ENCODE assay signal across 8 cellular contexts in the genomic region with DNA sequence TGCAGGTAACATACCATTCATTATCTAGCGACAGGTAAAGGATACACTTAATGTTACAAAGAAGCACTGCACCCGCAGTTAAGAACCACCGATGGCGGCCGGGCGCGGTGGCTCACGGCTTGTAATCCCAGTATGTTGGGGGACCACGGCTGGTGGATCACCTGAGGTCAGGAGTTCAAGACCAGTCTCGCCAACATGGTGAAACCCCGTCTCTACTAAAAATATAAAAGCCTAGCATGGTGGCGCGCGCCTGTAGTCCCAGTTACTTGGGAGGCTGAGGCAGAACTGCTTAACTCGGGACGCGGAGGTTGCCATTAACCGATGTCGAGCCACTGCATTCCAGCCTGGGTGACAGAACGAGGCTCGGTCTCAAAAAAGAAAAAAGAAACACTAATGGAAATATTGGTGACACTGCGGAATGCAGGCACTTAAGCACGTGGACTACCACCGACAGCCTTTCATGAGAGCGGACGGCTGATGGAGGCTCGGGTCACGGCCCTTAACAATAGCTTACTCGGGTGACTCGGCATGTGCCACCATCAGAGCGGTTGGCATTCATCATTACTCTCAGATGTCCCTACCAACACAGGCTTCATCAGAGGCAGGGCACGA. TPM values are rescaled to one million over a fixed set of nuclear protein-coding genes. Genes with fewer than 3 reads are reported as not detected.
DNase-seq lines count a peak whose midpoint lies in the region; ATAC-seq, FAIRE-seq and TF ChIP-seq lines count a peak whose summit lies in the region.

No MANE protein-coding gene starts in this region.

- 5% methylated on average over 32 of the region's 32 CpGs for WGBS in right cardiac atrium
- 1 to 2% (median 2%) methylated on average over 32 of the region's 32 CpGs for WGBS in small intestine, 3 donors

- H3K36me3 ChIP-seq in small intestine (ENCODE audit: control insufficient read depth in 2 of 2, insufficient read depth in 2 of 2, low read length in 2 of 2), result peaks cover 6 to 16% of the 10 kb centered on the region in 2 donors

- peak overlapping the region; percentile 99 for H3K4me3 Mint-ChIP-seq in HFFc6
- peak overlapping the region; percentile 94 for H3K4me3 Mint-ChIP-seq in activated naive CD4-positive, alpha-beta T cell treated with anti-CD3 and anti-CD28 coated beads for 36 hours

- no peak for TF ChIP-seq CTCF in 22Rv1 (IDR thresholded peaks at IDR 0.05)
- TF ChIP-seq CTCF in HFFc6 (IDR thresholded peaks at IDR 0.05), result no peak
- no peak for TF ChIP-seq CTCF in omental fat pad (IDR thresholded peaks at IDR 0.05)
- no peak for TF ChIP-seq CTCF in D721Med (IDR thresholded peaks at IDR 0.05; ENCODE audit: insufficient read depth, missing control alignments)

- intact Hi-C loops in activated naive CD4-positive, alpha-beta T cell treated with anti-CD3 and anti-CD28 coated beads for 36 hours (cut with micrococcal nuclease), result loop anchor here (5.0 kb wide), 2 partner anchors 205 to 995 kb away; no protein-coding TSS in a partner anchor
- intact Hi-C loops in right cardiac atrium (cut with DNase I), result no loop called here

- peaks cover 63% of the 10 kb centered on the region for H3K4me1 Mint-ChIP-seq in HFFc6 (ENCODE audit: low read depth)
- H3K4me1 Mint-ChIP-seq in activated naive CD4-positive, alpha-beta T cell treated with anti-CD3 and anti-CD28 coated beads for 36 hours (ENCODE audit: low read depth), result peaks cover 50% of the 10 kb centered on the region

- peaks cover 62% of the 10 kb centered on the region for H3K36me3 Mint-ChIP-seq in HFFc6 (ENCODE audit: low read depth)
- H3K36me3 Mint-ChIP-seq in activated naive CD4-positive, alpha-beta T cell treated with anti-CD3 and anti-CD28 coated beads for 36 hours (ENCODE audit: low read depth), result peaks cover 56% of the 10 kb centered on the region

- H3K9me3 ChIP-seq in right cardiac atrium (ENCODE audit: control insufficient read depth, low read length) (no peaks in the 10 kb centered on the region), small intestine (ENCODE audit: control insufficient read depth, low read depth) (no peaks in the 10 kb centered on the region)

- CTCF ChIA-PET in activated naive CD4-positive, alpha-beta T cell treated with anti-CD3 and anti-CD28 coated beads for 36 hours (lab: Charles Lee), result no interaction called here

- no peak for FAIRE-seq in small intestine (lab: Jason Lieb, UNC)
- FAIRE-seq in D721Med (lab: Jason Lieb, UNC), result no peak

- H3K27me3 ChIP-seq in right cardiac atrium (ENCODE audit: control insufficient read depth, insufficient read depth) (no peaks in the 10 kb centered on the region), small intestine (ENCODE audit: control insufficient read depth in 2 of 2, insufficient read depth in 2 of 2, low read length in 2 of 2) (no peaks in the 10 kb centered on the region)

- H3K4me3 ChIP-seq in right cardiac atrium (ENCODE audit: low read length), result peak overlapping the region; percentile 69
- peak overlapping the region; percentile 49 to 57 for H3K4me3 ChIP-seq in small intestine (ENCODE audit: low read depth in 1 of 2, low read length in 2 of 2)

- peaks cover 26% of the 10 kb centered on the region for H3K27me3 Mint-ChIP-seq in HFFc6 (ENCODE audit: insufficient read depth)
- H3K27me3 Mint-ChIP-seq in activated naive CD4-positive, alpha-beta T cell treated with anti-CD3 and anti-CD28 coated beads for 36 hours (ENCODE audit: low read depth), result no peaks in the 10 kb centered on the region

- H3K9me3 Mint-ChIP-seq in HFFc6, result peaks cover 18% of the 10 kb centered on the region
- H3K9me3 Mint-ChIP-seq in activated naive CD4-positive, alpha-beta T cell treated with anti-CD3 and anti-CD28 coated beads for 36 hours, result no peaks in the 10 kb centered on the region

- peaks cover 7% of the 10 kb centered on the region for H3K4me1 ChIP-seq in right cardiac atrium (ENCODE audit: control insufficient read depth, insufficient read depth, low read length)
- peaks cover 3 to 10% of the 10 kb centered on the region in 2 donors for H3K4me1 ChIP-seq in small intestine (ENCODE audit: control insufficient read depth in 2 of 2, insufficient read depth in 1 of 2, low read depth in 1 of 2, low read length in 1 of 2)

- ATAC-seq in right cardiac atrium (no peak), omental fat pad (ENCODE audit: low FRiP score) (no peak), HG03175 (IDR thresholded peaks at IDR 0.05; ENCODE audit: unreplicated experiment) (no peak)

- peak overlapping the region; percentile 97 for H3K27ac Mint-ChIP-seq in HFFc6
- H3K27ac Mint-ChIP-seq in activated naive CD4-positive, alpha-beta T cell treated with anti-CD3 and anti-CD28 coated beads for 36 hours, result peak overlapping the region; percentile 98

- H3K27ac ChIP-seq in 22Rv1 (peak overlapping the region; percentile 99), right cardiac atrium (ENCODE audit: low read length) (peak overlapping the region; percentile 65), small intestine (ENCODE audit: low read depth in 1 of 2, low read length in 1 of 2) (peak overlapping the region; percentile 69 to 84)

- DNase-seq in HFFc6 (no peak), right cardiac atrium (peak; percentile 31 to 65 (median 55)), small intestine (no peak), omental fat pad (ENCODE audit: low spot score) (no peak), D721Med (ENCODE audit: insufficient read length, low spot score) (no peak)
- DNase-seq in activated naive CD4-positive, alpha-beta T cell treated with anti-CD3 and anti-CD28 coated beads for 36 hours, result peak; percentile 34

RNA-seq across cellular contexts. Expression of gene GAS5, which starts 0.5 kb away (rescaled TPM):
- total RNA-seq in HFFc6 (2021; fragmentation: NEBNext Ultra II Directional; extraction: Animal tissue kit (Norgen Biotek cat#: 25700)), result 100 to 1,000 TPM; 320 to 538 (median 366) TPM
- 1,000 to 10,000 TPM; 1,367 to 1,374 TPM for total RNA-seq in activated naive CD4-positive, alpha-beta T cell treated with anti-CD3 and anti-CD28 coated beads for 36 hours
- 10 to 100 TPM; 69.3 to 92.6 (median 82.5) TPM for total RNA-seq in right cardiac atrium
- polyA plus RNA-seq in right cardiac atrium, result 78.6 TPM
- 100 to 1,000 TPM; 375 to 600 (median 575) TPM for polyA plus RNA-seq in small intestine
- 100 to 1,000 TPM; 312 to 565 (median 443) TPM for total RNA-seq in omental fat pad

RNA-seq across cellular contexts. Expression of gene ZBTB37, which starts 0.9 kb away (rescaled TPM):
- 1 to 10 TPM; 4.9 to 6.6 (median 6.0) TPM for total RNA-seq in HFFc6 (2021; fragmentation: NEBNext Ultra II Directional; extraction: Animal tissue kit (Norgen Biotek cat#: 25700))
- 1 to 10 TPM; 8.1 to 9.0 TPM for total RNA-seq in activated naive CD4-positive, alpha-beta T cell treated with anti-CD3 and anti-CD28 coated beads for 36 hours
- total RNA-seq in right cardiac atrium (10 to 100 TPM in 1 of 4 donors, 1 to 10 TPM in 3; 8.9 to 12.3 (median 9.3) TPM), omental fat pad (10 to 100 TPM in 2 of 4 donors, 1 to 10 TPM in 2; 5.5 to 16.1 (median 12.1) TPM)
- polyA plus RNA-seq in right cardiac atrium (2.6 TPM), small intestine (1 to 10 TPM in 1 of 3 donors, under 1 TPM in 2; 0.22 to 1.1 (median 0.27) TPM)

RNA-seq across cellular contexts. Expression of gene CENPL, which starts 42.6 kb away (rescaled TPM):
- total RNA-seq in HFFc6 (2021; fragmentation: NEBNext Ultra II Directional; extraction: Animal tissue kit (Norgen Biotek cat#: 25700)), result 10 to 100 TPM; 13.3 to 18.9 (median 15.9) TPM
- total RNA-seq in activated naive CD4-positive, alpha-beta T cell treated with anti-CD3 and anti-CD28 coated beads for 36 hours, result 10 to 100 TPM; 31.1 to 31.9 TPM
- total RNA-seq in right cardiac atrium (1 to 10 TPM; 3.0 to 4.3 (median 3.9) TPM), omental fat pad (1 to 10 TPM; 2.6 to 6.9 (median 5.8) TPM)
- polyA plus RNA-seq in right cardiac atrium (2.9 TPM), small intestine (1 to 10 TPM; 1.1 to 5.5 (median 2.4) TPM)

RNA-seq across cellular contexts. Expression of gene DARS2, which starts 42.8 kb away (rescaled TPM):
- total RNA-seq in HFFc6 (2021; fragmentation: NEBNext Ultra II Directional; extraction: Animal tissue kit (Norgen Biotek cat#: 25700)), result 10 to 100 TPM; 20.5 to 28.9 (median 26.1) TPM
- 10 to 100 TPM; 42.7 to 44.1 TPM for total RNA-seq in activated naive CD4-positive, alpha-beta T cell treated with anti-CD3 and anti-CD28 coated beads for 36 hours
- total RNA-seq in right cardiac atrium (10 to 100 TPM; 11.7 to 13.6 (median 13.1) TPM), omental fat pad (10 to 100 TPM in 2 of 4 donors, 1 to 10 TPM in 2; 9.5 to 16.9 (median 12.1) TPM)
- polyA plus RNA-seq in right cardiac atrium (8.3 TPM), small intestine (10 to 100 TPM in 1 of 3 donors, 1 to 10 TPM in 2; 5.1 to 18.6 (median 7.4) TPM)

RNA-seq across cellular contexts. Expression of gene SERPINC1, which starts 49.9 kb away (rescaled TPM):
- total RNA-seq in HFFc6 (2021; fragmentation: NEBNext Ultra II Directional; extraction: Animal tissue kit (Norgen Biotek cat#: 25700)), result under 1 TPM in 5 of 6 experiments, not detected in 1; 0.12 to 0.39 (median 0.29) TPM
- total RNA-seq in activated naive CD4-positive, alpha-beta T cell treated with anti-CD3 and anti-CD28 coated beads for 36 hours, result not detected
- total RNA-seq in right cardiac atrium (under 1 TPM in 2 of 4 donors, not detected in 2; 0.18 to 0.45 TPM), omental fat pad (under 1 TPM in 1 of 4 donors, not detected in 3; 0.63 TPM)
- polyA plus RNA-seq in right cardiac atrium (0.18 TPM), small intestine (under 1 TPM in 2 of 3 donors, not detected in 1; 0.19 to 0.89 TPM)

Comparison
In these comparisons a context has a peak if more than half of its experiments do, and no peak if none do; other contexts are left out.
1. DNase-seq: peak in activated naive CD4-positive, alpha-beta T cell treated with anti-CD3 and anti-CD28 coated beads for 36 hours (single experiment) and right cardiac atrium (3 of 3); none in HFFc6 (single experiment), small intestine (single experiment), omental fat pad (single experiment) and D721Med (single experiment).
2. Peak in every context shown above with its lines, with median percentiles within 50 percentile points of each other: H3K27ac ChIP-seq.